Comparison of ENCODE assay signal across 8 cellular contexts in genomic region chr22:36330655-36331305, GRCh38. TPM values are rescaled to one million over a fixed set of nuclear protein-coding genes. Genes with fewer than 3 reads are reported as not detected.
A peak's percentile ranks its signal among the peaks of the same experiment; 100 is the strongest.
DNase-seq lines count a peak whose midpoint lies in the region; TF ChIP-seq lines count a peak whose summit lies in the region.

No MANE protein-coding gene starts in this region.

- peak overlapping the region; percentile 85 for H3K27ac ChIP-seq in SK-N-MC

- H3K27me3 Mint-ChIP-seq in endothelial cell (ENCODE audit: unreplicated experiment), result peaks cover 52% of the 10 kb centered on the region
- no peaks in the 10 kb centered on the region for H3K27me3 Mint-ChIP-seq in neural crest cell (ENCODE audit: low read depth)

- no peaks in the 10 kb centered on the region for H3K9me3 ChIP-seq in SK-N-MC (ENCODE audit: low read depth, low read length)

- H3K36me3 ChIP-seq in SK-N-MC (ENCODE audit: insufficient read depth, low read length), result peaks cover 26% of the 10 kb centered on the region

- H3K36me3 Mint-ChIP-seq in endothelial cell (ENCODE audit: low read depth, unreplicated experiment), result peaks cover 70% of the 10 kb centered on the region
- H3K36me3 Mint-ChIP-seq in neural crest cell (ENCODE audit: low read depth), result peaks cover 7% of the 10 kb centered on the region

- TF ChIP-seq CTCF in endothelial cell (IDR thresholded peaks at IDR 0.05; ENCODE audit: unreplicated experiment) (no peak), neural crest cell (conservative IDR thresholded peaks at IDR 0.05) (no peak)

- H3K4me3 Mint-ChIP-seq in endothelial cell (ENCODE audit: unreplicated experiment) (peak overlapping the region; percentile 82), neural crest cell (no peak overlapping the region)

- H3K9me3 Mint-ChIP-seq in endothelial cell (ENCODE audit: unreplicated experiment) (peaks cover 4% of the 10 kb centered on the region), neural crest cell (no peaks in the 10 kb centered on the region)

- H3K27ac Mint-ChIP-seq in endothelial cell (ENCODE audit: unreplicated experiment) (peak overlapping the region; percentile 100), neural crest cell (ENCODE audit: unreplicated experiment) (peak overlapping the region; percentile 96)

- no peak overlapping the region for H3K4me3 ChIP-seq in SK-N-MC

- H3K9ac ChIP-seq in SK-N-MC (ENCODE audit: insufficient read length), result no peak overlapping the region

- H3K4me1 Mint-ChIP-seq in endothelial cell (ENCODE audit: unreplicated experiment) (peaks cover 84% of the 10 kb centered on the region), neural crest cell (peaks cover 79% of the 10 kb centered on the region)

- DNase-seq in GM03348 (ENCODE audit: low spot score) (peak; percentile 71), SK-N-MC (ENCODE audit: low read depth, low spot score) (no peak), endothelial cell (ENCODE audit: low spot score) (no peak), neural crest cell (ENCODE audit: low read depth, low spot score) (no peak), Ammon's horn (ENCODE audit: low spot score) (no peak), OCI-M2 (lab: John Stamatoyannopoulos, UW; ENCODE audit: unreplicated experiment) (no peak), NCI-H1048 (lab: John Stamatoyannopoulos, UW) (no peak), NCI-H226 (no peak)

RNA-seq across cellular contexts. Expression of gene MYH9, which starts 57.0 kb away (rescaled TPM):
- total RNA-seq in endothelial cell (ENCODE audit: unreplicated experiment), result 931 TPM
- total RNA-seq in neural crest cell, result 160 and 171 TPM in 2 replicates
